9 cellular contexts compared by ENCODE assay signal in the genomic region with DNA sequence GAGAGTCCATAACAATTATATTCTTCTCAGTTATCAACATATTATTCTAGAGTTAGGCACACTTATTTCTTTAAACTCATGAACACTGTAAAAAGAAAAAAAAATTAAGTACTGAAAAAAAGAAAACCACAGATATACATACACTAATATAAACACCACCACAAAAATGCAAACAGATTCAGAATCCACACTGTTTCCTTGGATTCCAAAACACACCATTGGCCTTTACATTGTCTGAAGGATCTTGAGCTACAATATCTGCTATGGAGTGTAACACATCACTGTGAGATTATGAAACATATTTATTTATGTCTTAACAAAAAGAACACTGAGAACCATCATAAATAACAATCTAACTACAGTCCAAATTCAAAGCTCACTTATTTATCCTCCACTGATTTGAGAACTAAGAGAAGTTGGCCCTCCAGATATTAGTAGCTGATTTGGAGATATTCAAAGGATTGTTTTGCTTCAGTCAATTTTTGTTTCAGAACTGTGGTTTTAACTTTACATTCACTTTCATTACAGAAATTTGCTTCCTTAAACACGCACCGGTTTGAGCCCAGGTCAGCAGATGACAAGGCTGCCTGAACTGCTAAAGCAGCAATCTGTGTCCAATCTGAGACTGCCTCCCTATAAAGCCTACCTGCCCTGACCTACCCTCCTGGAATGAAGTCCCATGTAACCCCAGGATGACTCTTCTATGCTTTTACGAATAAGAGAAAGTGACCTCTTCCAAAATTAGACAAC. TPM values are rescaled to one million over a fixed set of nuclear protein-coding genes. Genes with fewer than 3 reads are reported as not detected.
A peak's percentile ranks its signal among the peaks of the same experiment; 100 is the strongest.
DNase-seq lines count a peak whose midpoint lies in the region; ATAC-seq lines count a peak whose summit lies in the region.
"Had no signal": no experiment of that assay in that cellular context is flagged by ENCODE, and none has a peak within 500 bp of the region (broad histone marks: within the 10 kb centered on the region; RNA-seq: fewer than 3 reads in every experiment).

No MANE protein-coding gene starts in this region.

- ATAC-seq in HG03139 (IDR thresholded peaks at IDR 0.05; ENCODE audit: unreplicated experiment) (peak; percentile 73), naive B cell (ENCODE audit: low read depth in 2 of 2) (peak; percentile 56 to 61)
- peak; percentile 58 for ATAC-seq in activated T-helper 17 cell treated with anti-CD3 and anti-CD28 coated beads, Interleukin-2, amount 50 U/mL, for 72 hours (replicated peaks)

- no peaks in the 10 kb centered on the region for H3K9me3 Mint-ChIP-seq in activated T-helper 17 cell treated with anti-CD3 and anti-CD28 coated beads, Interleukin-2, amount 50 U/mL, for 72 hours
- H3K9me3 Mint-ChIP-seq in naive B cell = no peaks in the 10 kb centered on the region

- H3K4me3 Mint-ChIP-seq in activated T-helper 17 cell treated with anti-CD3 and anti-CD28 coated beads, Interleukin-2, amount 50 U/mL, for 72 hours = peak overlapping the region; percentile 81
- peak overlapping the region; percentile 91 to 96 (median 96) for H3K4me3 Mint-ChIP-seq in naive B cell

- H3K36me3 Mint-ChIP-seq in activated T-helper 17 cell treated with anti-CD3 and anti-CD28 coated beads, Interleukin-2, amount 50 U/mL, for 72 hours (ENCODE audit: low read depth) = peaks cover 4% of the 10 kb centered on the region
- no peaks in the 10 kb centered on the region for H3K36me3 Mint-ChIP-seq in naive B cell

- peaks cover 25% of the 10 kb centered on the region for H3K4me1 Mint-ChIP-seq in activated T-helper 17 cell treated with anti-CD3 and anti-CD28 coated beads, Interleukin-2, amount 50 U/mL, for 72 hours
- peaks cover 22 to 33% (median 26%) of the 10 kb centered on the region in 3 donors for H3K4me1 Mint-ChIP-seq in naive B cell

- DNase-seq in stimulated activated naive CD4-positive, alpha-beta T cell (lab: John Stamatoyannopoulos, UW) = peak; percentile 3 to 35 (median 14)
- DNase-seq in stimulated activated naive CD4-positive, alpha-beta T cell treated with Interleukin-2 at 50 U/mL for 16 hours (lab: John Stamatoyannopoulos, UW) = no peak
- peak; percentile 43 for DNase-seq in naive B cell
- no peak for DNase-seq in Ammon's horn (ENCODE audit: low spot score)
- no peak for DNase-seq in NCI-H2081 (lab: John Stamatoyannopoulos, UW)
- DNase-seq in epidermal melanocyte (ENCODE audit: insufficient read length, low spot score) = no peak
- DNase-seq: DND-41 had no signal

- no peaks in the 10 kb centered on the region for H3K27me3 Mint-ChIP-seq in activated T-helper 17 cell treated with anti-CD3 and anti-CD28 coated beads, Interleukin-2, amount 50 U/mL, for 72 hours
- peaks cover 0 to 5% (median 0%) of the 10 kb centered on the region in 3 donors for H3K27me3 Mint-ChIP-seq in naive B cell

- peak overlapping the region; percentile 51 for H3K27ac Mint-ChIP-seq in activated T-helper 17 cell treated with anti-CD3 and anti-CD28 coated beads, Interleukin-2, amount 50 U/mL, for 72 hours
- peak overlapping the region in 5 of 6 donors; percentile 15 to 85 (median 57) for H3K27ac Mint-ChIP-seq in naive B cell

RNA-seq across cellular contexts. Expression of a gene that starts 47.0 kb away (rescaled TPM):
- total RNA-seq in activated T-helper 17 cell treated with anti-CD3 and anti-CD28 coated beads, Interleukin-2, amount 50 U/mL, for 72 hours = 100 to 1,000 TPM; 104 to 110 TPM
- polyA plus RNA-seq in naive B cell (ENCODE audit: low read depth in 6 of 6) = 1 to 10 TPM in 1 of 6 donors, under 1 TPM in 3, not detected in 2; 0.20 to 1.6 (median 0.32) TPM

Comparison
In these comparisons a context has a peak if more than half of its experiments do, and no peak if none do; other contexts are left out.
1. DNase-seq: peak in stimulated activated naive CD4-positive, alpha-beta T cell (6 of 6) and naive B cell (single experiment); none in stimulated activated naive CD4-positive, alpha-beta T cell treated with Interleukin-2 at 50 U/mL for 16 hours (single experiment), Ammon's horn (single experiment), NCI-H2081 (0 of 2) and epidermal melanocyte (single experiment).
2. Peak in every context shown above with its lines, with median percentiles within 50 percentile points of each other: ATAC-seq.